16 cellular contexts compared by ENCODE assay signal in the genomic region with DNA sequence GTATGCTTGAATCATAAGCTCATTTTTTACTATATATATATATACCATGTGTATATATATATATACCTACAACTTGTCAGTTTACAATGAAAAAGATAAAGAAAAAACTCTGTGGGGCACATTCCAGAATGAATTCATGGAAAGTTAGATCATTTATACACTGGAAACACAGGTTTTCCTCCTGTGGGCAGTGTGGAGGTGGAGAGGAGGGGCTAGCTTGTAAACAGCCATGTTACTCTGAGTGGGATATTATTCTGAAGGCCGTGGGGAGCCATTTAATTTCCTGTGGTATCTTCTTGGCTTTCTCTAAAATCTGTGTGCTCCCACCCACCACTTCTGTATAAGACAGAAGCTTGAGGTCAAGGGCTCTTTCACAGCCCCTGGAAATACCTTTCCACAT.
DNase-seq lines count a peak whose midpoint lies in the region; ATAC-seq and TF ChIP-seq lines count a peak whose summit lies in the region.
"Had no signal": no experiment of that assay in that cellular context is flagged by ENCODE, and none has a peak within 500 bp of the region (broad histone marks: within the 10 kb centered on the region; RNA-seq: fewer than 3 reads in every experiment).

No MANE protein-coding gene starts in this region.

- no peak overlapping the region for H4K8ac ChIP-seq in trophoblast cell (ENCODE audit: low read depth, low read length)

- H2BK12ac ChIP-seq in trophoblast cell (ENCODE audit: low read length) = no peak overlapping the region

- peak; percentile 55 for DNase-seq in NCI-H69 (lab: John Stamatoyannopoulos, UW)
- DNase-seq in WTC11 (ENCODE audit: low spot score) = no peak
- no peak for DNase-seq in mesothelial cell of epicardium (ENCODE audit: low spot score in 2 of 2, unreplicated experiment in 2 of 2)
- DNase-seq in trophoblast cell = peak; percentile 6 to 79
- DNase-seq in T-helper 2 cell = no peak
- no peak for DNase-seq in GM19240 (ENCODE audit: insufficient read length, low spot score)
- DNase-seq: C1 segment of cervical spinal cord; Calu3; CD4-positive, alpha-beta memory T cell; COR-L47; DMS53; DND-41; H7; HCEC 1CT had no signal

- H4K12ac ChIP-seq in trophoblast cell (ENCODE audit: low read depth, low read length) = no peak overlapping the region

- H3K4me3 ChIP-seq in trophoblast cell (ENCODE audit: low read depth, low read length) = no peak overlapping the region

- no peak overlapping the region for H3K27ac ChIP-seq in trophoblast cell (ENCODE audit: low read depth, low read length)

- H3K4me1 ChIP-seq in trophoblast cell (ENCODE audit: control insufficient read depth in 1 of 2, insufficient read depth in 2 of 2, low read length in 2 of 2) = peaks cover 0 to 4% of the 10 kb centered on the region in 2 experiments

- H4K91ac ChIP-seq in trophoblast cell (ENCODE audit: low read depth, low read length) = no peak overlapping the region

- H2AK5ac ChIP-seq in trophoblast cell (ENCODE audit: low read length) = no peak overlapping the region

- TF ChIP-seq CTCF in WTC11 (IDR thresholded peaks at IDR 0.05) = no peak
- TF ChIP-seq CTCF in mesothelial cell of epicardium (IDR thresholded peaks at IDR 0.05; ENCODE audit: unreplicated experiment) = no peak

- H3K27me3 ChIP-seq in trophoblast cell (ENCODE audit: insufficient read depth, low read length) = no peaks in the 10 kb centered on the region

- no peaks in the 10 kb centered on the region for H3K9me3 Mint-ChIP-seq in WTC11
- H3K9me3 Mint-ChIP-seq in mesothelial cell of epicardium = no peaks in the 10 kb centered on the region

- no peak overlapping the region for H2AFZ ChIP-seq in trophoblast cell (ENCODE audit: insufficient read depth, low read length, poor library complexity)

- H3K27me3 Mint-ChIP-seq in WTC11 (ENCODE audit: low read depth) (no peaks in the 10 kb centered on the region), mesothelial cell of epicardium (ENCODE audit: low read depth) (peaks cover 17% of the 10 kb centered on the region)

- no peak overlapping the region for H2BK5ac ChIP-seq in trophoblast cell (ENCODE audit: low read depth, low read length, poor library complexity)

- H3K4me3 Mint-ChIP-seq in WTC11 (no peak overlapping the region), mesothelial cell of epicardium (no peak overlapping the region)
- H3K4me3 Mint-ChIP-seq: CD4-positive, alpha-beta memory T cell had no signal

- no peak overlapping the region for H3K4ac ChIP-seq in trophoblast cell (ENCODE audit: low read depth, low read length)

- H3K23ac ChIP-seq in trophoblast cell (ENCODE audit: low read length) = no peak overlapping the region

- H3K79me2 ChIP-seq in trophoblast cell (ENCODE audit: control insufficient read depth, insufficient read depth, low read length, poor library complexity) = no peaks in the 10 kb centered on the region

- ATAC-seq in WTC11 (no peak), GM19023 (IDR thresholded peaks at IDR 0.05; ENCODE audit: unreplicated experiment) (no peak), GM21447 (IDR thresholded peaks at IDR 0.05; ENCODE audit: unreplicated experiment) (no peak)

- H3K4me1 Mint-ChIP-seq in WTC11 (peaks cover 4% of the 10 kb centered on the region; the same call in 1 of the 2 replicates), mesothelial cell of epicardium (peaks cover 34% of the 10 kb centered on the region)
- H3K4me1 Mint-ChIP-seq: CD4-positive, alpha-beta memory T cell had no signal

- CTCF ChIA-PET in WTC11 (lab: Charles Lee) = interaction anchor here (1.0 kb wide), 1 partner anchor 165 kb away, joined by 3 read pairs; no protein-coding TSS in a partner anchor

- POLR2A ChIA-PET in WTC11 (lab: Charles Lee) = no interaction called here

- H3K9me3 ChIP-seq in trophoblast cell (ENCODE audit: insufficient read depth, low read depth, low read length) = no peaks in the 10 kb centered on the region

- no peaks in the 10 kb centered on the region for H3K36me3 ChIP-seq in trophoblast cell (ENCODE audit: control insufficient read depth in 1 of 2, insufficient read depth in 2 of 2, low read length in 2 of 2)

- no peak overlapping the region for H3K4me2 ChIP-seq in trophoblast cell (ENCODE audit: low read length)

- no peak overlapping the region for H2BK120ac ChIP-seq in trophoblast cell (ENCODE audit: insufficient read depth, low read length, poor library complexity)

- H3K36me3 Mint-ChIP-seq in WTC11 (no peaks in the 10 kb centered on the region), mesothelial cell of epicardium (no peaks in the 10 kb centered on the region)
- H3K36me3 Mint-ChIP-seq: CD4-positive, alpha-beta memory T cell had no signal

- H3K9ac ChIP-seq in trophoblast cell (ENCODE audit: low read length) = no peak overlapping the region

- no CpG with 5 or more reads among the region's 1 CpG for WGBS in trophoblast cell (ENCODE audit: extremely low coverage, insufficient coverage, insufficient read length)

- H3K14ac ChIP-seq in trophoblast cell (ENCODE audit: low read length) = no peak overlapping the region

- no peaks in the 10 kb centered on the region for H3K79me1 ChIP-seq in trophoblast cell (ENCODE audit: low read length)

- no peak overlapping the region for H3K18ac ChIP-seq in trophoblast cell (ENCODE audit: low read length)

- H3K27ac Mint-ChIP-seq in WTC11 = peak overlapping the region; percentile 30; the same call in 1 of the 2 replicates
- H3K27ac Mint-ChIP-seq in mesothelial cell of epicardium = peak overlapping the region; percentile 85
- H3K27ac Mint-ChIP-seq: CD4-positive, alpha-beta memory T cell had no signal

TF ChIP-seq in WTC11, 78 proteins besides CTCF, POLR2A, EP300 and RAD21:
- no peak for TF ChIP-seq ZNF232 (CRISPR knock-in tag; IDR thresholded peaks at IDR 0.05)
- no peak for TF ChIP-seq CBFB (CRISPR knock-in tag; IDR thresholded peaks at IDR 0.05; ENCODE audit: low read depth)

Comparison
In these comparisons a context has a peak if more than half of its experiments do, and no peak if none do; other contexts are left out.
1. DNase-seq: peak in NCI-H69 (single experiment) and trophoblast cell (2 of 2); none in WTC11 (single experiment), mesothelial cell of epicardium (0 of 2), T-helper 2 cell (0 of 5) and GM19240 (single experiment).